In genomic region chrX:153417637-153418036, GRCh38 we compare ENCODE assay signal across 10 cellular contexts. TPM values are rescaled to one million over a fixed set of nuclear protein-coding genes. Genes with fewer than 3 reads are reported as not detected.
"Had no signal": no experiment of that assay in that cellular context is flagged by ENCODE, and none has a peak within 500 bp of the region (broad histone marks: within the 10 kb centered on the region; RNA-seq: fewer than 3 reads in every experiment).

No MANE protein-coding gene starts in this region.

- H3K27ac ChIP-seq: GM23248, HL-60 had no signal

- H2AFZ ChIP-seq: GM23248 had no signal

- H3K4me1 ChIP-seq: HAP-1 had no signal

- H3K9ac ChIP-seq: GM23248 had no signal

- H3K9me3 ChIP-seq: HAP-1 had no signal

- ATAC-seq: HCT116 had no signal

- H3K36me3 ChIP-seq: HAP-1 had no signal

- H3K4me3 ChIP-seq: GM23248, HAP-1, K562 had no signal

- DNase-seq: GM23248, GOT3, H7, IMR-90, KG1 had no signal

RNA-seq across cellular contexts. Expression of gene ZFP92, which starts 6.4 kb away (rescaled TPM):
- total RNA-seq: H4, H7 had no signal
- polyA plus RNA-seq: GM23248 had no signal

RNA-seq across cellular contexts. Expression of gene PNMA6E, which starts 16.5 kb away (rescaled TPM):
- total RNA-seq: GM23248, H4, H7, IMR-90, K562 had no signal
- polyA plus RNA-seq: GM23248, IMR-90 had no signal
